ENCODE assay signal across 13 cellular contexts in the genomic region with DNA sequence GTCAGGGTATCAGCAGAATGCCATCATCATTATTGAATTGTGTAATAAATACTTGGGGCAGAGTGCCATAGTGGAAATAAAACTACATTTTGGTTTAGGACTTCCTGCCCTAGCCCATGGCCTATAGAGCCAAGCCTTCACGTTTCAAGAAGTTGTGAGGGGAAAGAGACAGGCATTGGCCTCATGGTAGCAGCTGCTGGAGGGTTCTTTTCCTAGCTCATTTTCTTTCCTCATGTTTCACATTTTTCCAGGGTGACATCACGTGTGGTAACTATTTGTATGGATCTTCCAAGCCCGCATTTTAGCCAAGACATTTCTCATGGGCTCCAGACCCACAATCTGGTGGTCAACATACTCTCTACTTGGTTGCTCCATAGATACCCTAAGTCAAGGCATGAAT.
A peak's percentile ranks its signal among the peaks of the same experiment; 100 is the strongest.
DNase-seq lines count a peak whose midpoint lies in the region; ATAC-seq, FAIRE-seq and TF ChIP-seq lines count a peak whose summit lies in the region.
"Had no signal": no experiment of that assay in that cellular context is flagged by ENCODE, and none has a peak within 500 bp of the region (broad histone marks: within the 10 kb centered on the region; RNA-seq: fewer than 3 reads in every experiment).

No MANE protein-coding gene starts in this region.

- peaks cover 0 to 6% (median 0%) of the 10 kb centered on the region in 4 donors for H3K4me1 ChIP-seq in right lobe of liver

- no peak for FAIRE-seq in bronchial epithelial cell (lab: Jason Lieb, UNC)

- peak; percentile 75 for DNase-seq in AG08395 (ENCODE audit: low spot score)
- peak; percentile 57 for DNase-seq in HS-27A (ENCODE audit: low read depth)
- DNase-seq in bronchial epithelial cell (ENCODE audit: low read depth) = peak; percentile 44
- DNase-seq in right lobe of liver = no peak
- DNase-seq in activated CD4-positive, alpha-beta T cell treated with anti-CD3 and anti-CD28 coated beads, Interleukin-2, amount 10 ng/mL, durations not matched to agents 24 days and 14 days = no peak
- DNase-seq in activated CD4-positive, alpha-beta memory T cell treated with anti-CD3 and anti-CD28 coated beads, Interleukin-2, amount 10 ng/mL, durations not matched to agents 7 days and 5 days = no peak
- DNase-seq: activated CD8-positive, alpha-beta memory T cell treated with anti-CD3 and anti-CD28 coated beads, Interleukin-2, amount 50 U/mL, for 4 hours; CD4-positive, CD25-positive, alpha-beta regulatory T cell; NCI-H69; T-helper 17 cell had no signal

- POLR2A ChIA-PET in activated CD4-positive, alpha-beta memory T cell treated with anti-CD3 and anti-CD28 coated beads, Interleukin-2, amount 10 ng/mL, durations not matched to agents 7 days and 5 days (lab: Charles Lee) = no interaction called here

- H3K4me3 ChIP-seq in bronchial epithelial cell (ENCODE audit: low read depth, low read length) (no peak overlapping the region), right lobe of liver (no peak overlapping the region)

- TF ChIP-seq POLR2A in right lobe of liver (IDR thresholded peaks at IDR 0.05) = no peak

- no peaks in the 10 kb centered on the region for H3K9me3 Mint-ChIP-seq in activated CD4-positive, alpha-beta T cell treated with anti-CD3 and anti-CD28 coated beads, Interleukin-2, amount 10 ng/mL, durations not matched to agents 24 days and 14 days
- H3K9me3 Mint-ChIP-seq in activated CD4-positive, alpha-beta memory T cell treated with anti-CD3 and anti-CD28 coated beads, Interleukin-2, amount 10 ng/mL, durations not matched to agents 7 days and 5 days = no peaks in the 10 kb centered on the region
- H3K9me3 Mint-ChIP-seq: central memory CD8-positive, alpha-beta T cell had no signal

- ATAC-seq in right lobe of liver (peak in 3 of 4 donors; percentile 26 to 67 (median 32)), GM19035 (IDR thresholded peaks at IDR 0.05; ENCODE audit: unreplicated experiment) (no peak), HG02973 (IDR thresholded peaks at IDR 0.05; ENCODE audit: unreplicated experiment) (no peak)
- ATAC-seq: T-helper 17 cell had no signal

- H3K27me3 ChIP-seq in bronchial epithelial cell (ENCODE audit: control insufficient read depth, insufficient read depth, low read length) (no peaks in the 10 kb centered on the region), right lobe of liver (no peaks in the 10 kb centered on the region)

- no peaks in the 10 kb centered on the region for H3K27me3 Mint-ChIP-seq in activated CD4-positive, alpha-beta T cell treated with anti-CD3 and anti-CD28 coated beads, Interleukin-2, amount 10 ng/mL, durations not matched to agents 24 days and 14 days
- no peaks in the 10 kb centered on the region for H3K27me3 Mint-ChIP-seq in activated CD4-positive, alpha-beta memory T cell treated with anti-CD3 and anti-CD28 coated beads, Interleukin-2, amount 10 ng/mL, durations not matched to agents 7 days and 5 days
- H3K27me3 Mint-ChIP-seq: CD4-positive, CD25-positive, alpha-beta regulatory T cell; central memory CD8-positive, alpha-beta T cell; T-helper 17 cell had no signal

- intact Hi-C loops in right lobe of liver (cut with DNase I) = no loop called here
- intact Hi-C loops in activated CD4-positive, alpha-beta T cell treated with anti-CD3 and anti-CD28 coated beads, Interleukin-2, amount 10 ng/mL, durations not matched to agents 24 days and 14 days (cut with micrococcal nuclease) = no loop called here

- H3K4me1 Mint-ChIP-seq in activated CD4-positive, alpha-beta T cell treated with anti-CD3 and anti-CD28 coated beads, Interleukin-2, amount 10 ng/mL, durations not matched to agents 24 days and 14 days = peaks cover 35% of the 10 kb centered on the region
- peaks cover 19% of the 10 kb centered on the region for H3K4me1 Mint-ChIP-seq in activated CD4-positive, alpha-beta memory T cell treated with anti-CD3 and anti-CD28 coated beads, Interleukin-2, amount 10 ng/mL, durations not matched to agents 7 days and 5 days

- no peak overlapping the region for H3K27ac Mint-ChIP-seq in activated CD4-positive, alpha-beta T cell treated with anti-CD3 and anti-CD28 coated beads, Interleukin-2, amount 10 ng/mL, durations not matched to agents 24 days and 14 days
- no peak overlapping the region for H3K27ac Mint-ChIP-seq in activated CD4-positive, alpha-beta memory T cell treated with anti-CD3 and anti-CD28 coated beads, Interleukin-2, amount 10 ng/mL, durations not matched to agents 7 days and 5 days
- H3K27ac Mint-ChIP-seq: CD4-positive, CD25-positive, alpha-beta regulatory T cell had no signal

- TF ChIP-seq CTCF in bronchial epithelial cell (IDR thresholded peaks at IDR 0.05; ENCODE audit: insufficient read depth, low read length, severe bottlenecking) (no peak), right lobe of liver (IDR thresholded peaks at IDR 0.05) (no peak)

- peaks cover 11% of the 10 kb centered on the region for H3K36me3 Mint-ChIP-seq in activated CD4-positive, alpha-beta T cell treated with anti-CD3 and anti-CD28 coated beads, Interleukin-2, amount 10 ng/mL, durations not matched to agents 24 days and 14 days (ENCODE audit: low read depth)
- no peaks in the 10 kb centered on the region for H3K36me3 Mint-ChIP-seq in activated CD4-positive, alpha-beta memory T cell treated with anti-CD3 and anti-CD28 coated beads, Interleukin-2, amount 10 ng/mL, durations not matched to agents 7 days and 5 days (ENCODE audit: low read depth)

- WGBS in right lobe of liver (ENCODE audit: insufficient coverage, low coverage, low lambda C conversion rate, missing lambda C conversion rate) = 59% methylated on average over 3 of the region's 3 CpGs

- H3K27ac ChIP-seq in right lobe of liver = no peak overlapping the region

- CTCF ChIA-PET in activated CD4-positive, alpha-beta memory T cell treated with anti-CD3 and anti-CD28 coated beads, Interleukin-2, amount 10 ng/mL, durations not matched to agents 7 days and 5 days (lab: Charles Lee) = no interaction called here

- H3K9me3 ChIP-seq in right lobe of liver = no peaks in the 10 kb centered on the region

- H3K4me3 Mint-ChIP-seq in activated CD4-positive, alpha-beta T cell treated with anti-CD3 and anti-CD28 coated beads, Interleukin-2, amount 10 ng/mL, durations not matched to agents 24 days and 14 days = no peak overlapping the region
- H3K4me3 Mint-ChIP-seq in activated CD4-positive, alpha-beta memory T cell treated with anti-CD3 and anti-CD28 coated beads, Interleukin-2, amount 10 ng/mL, durations not matched to agents 7 days and 5 days = no peak overlapping the region
- H3K4me3 Mint-ChIP-seq: central memory CD8-positive, alpha-beta T cell; T-helper 17 cell had no signal

- H3K36me3 ChIP-seq in bronchial epithelial cell (ENCODE audit: control insufficient read depth, insufficient read depth, low read length) = no peaks in the 10 kb centered on the region
- H3K36me3 ChIP-seq in right lobe of liver = no peaks in the 10 kb centered on the region

Comparison
In these comparisons a context has a peak if more than half of its experiments do, and no peak if none do; other contexts are left out.
1. DNase-seq: peak in AG08395 (single experiment), HS-27A (single experiment) and bronchial epithelial cell (single experiment); none in right lobe of liver (0 of 3), activated CD4-positive, alpha-beta T cell treated with anti-CD3 and anti-CD28 coated beads, Interleukin-2, amount 10 ng/mL, durations not matched to agents 24 days and 14 days (single experiment) and activated CD4-positive, alpha-beta memory T cell treated with anti-CD3 and anti-CD28 coated beads, Interleukin-2, amount 10 ng/mL, durations not matched to agents 7 days and 5 days (single experiment).
2. ATAC-seq: peak in right lobe of liver (3 of 4); none in GM19035 (single experiment) and HG02973 (single experiment).